Comparison of ENCODE assay signal across 2 cellular contexts in genomic region chr14:60092516-60092915, GRCh38.
TF ChIP-seq lines count a peak whose summit lies in the region.

No MANE protein-coding gene starts in this region.

TF ChIP-seq in SK-N-SH, 30 proteins besides CTCF, POLR2A, EP300 and RAD21:
- 0 out of 2 replicates have a peak, but pooled peaks have one; percentile 29 for TF ChIP-seq TAF1 (IDR thresholded peaks at IDR 0.05; ENCODE audit: borderline replicate concordance, low read depth, low read length)
- no peak for TF ChIP-seq TEAD4 (IDR thresholded peaks at IDR 0.05; ENCODE audit: borderline replicate concordance, insufficient read depth)
- TF ChIP-seq NFIC (IDR thresholded peaks at IDR 0.05; ENCODE audit: borderline replicate concordance) = 0 out of 2 replicates have a peak, but pooled peaks have one; percentile 2

TF ChIP-seq in HepG2, 621 proteins besides CTCF, POLR2A, EP300 and RAD21:
- TF ChIP-seq DPF2 (CRISPR knock-in tag; IDR thresholded peaks at IDR 0.05; ENCODE audit: borderline replicate concordance, low read depth) = no peak
- no peak for TF ChIP-seq SRSF1 (optimal IDR thresholded peaks at IDR 0.05; ENCODE audit: low read depth, low read length)
- no peak for TF ChIP-seq ZNF24 (IDR thresholded peaks at IDR 0.05)
- 0 out of 2 replicates have a peak, but pooled peaks have one; percentile 13 for TF ChIP-seq KLF9 (CRISPR knock-in tag; IDR thresholded peaks at IDR 0.05; ENCODE audit: low read depth)
- 0 out of 2 replicates have a peak, but pooled peaks have one; percentile 0 for TF ChIP-seq ZNF780A (CRISPR knock-in tag; IDR thresholded peaks at IDR 0.05)
- TF ChIP-seq ZNF501 (CRISPR knock-in tag; IDR thresholded peaks at IDR 0.05) = 0 out of 2 replicates have a peak, but pooled peaks have one; percentile 1
- TF ChIP-seq KDM5A (IDR thresholded peaks at IDR 0.05; ENCODE audit: borderline replicate concordance, low read length) = 0 out of 2 replicates have a peak, but pooled peaks have one; percentile 29
